ENCODE assay signal across 10 cellular contexts in the genomic region with DNA sequence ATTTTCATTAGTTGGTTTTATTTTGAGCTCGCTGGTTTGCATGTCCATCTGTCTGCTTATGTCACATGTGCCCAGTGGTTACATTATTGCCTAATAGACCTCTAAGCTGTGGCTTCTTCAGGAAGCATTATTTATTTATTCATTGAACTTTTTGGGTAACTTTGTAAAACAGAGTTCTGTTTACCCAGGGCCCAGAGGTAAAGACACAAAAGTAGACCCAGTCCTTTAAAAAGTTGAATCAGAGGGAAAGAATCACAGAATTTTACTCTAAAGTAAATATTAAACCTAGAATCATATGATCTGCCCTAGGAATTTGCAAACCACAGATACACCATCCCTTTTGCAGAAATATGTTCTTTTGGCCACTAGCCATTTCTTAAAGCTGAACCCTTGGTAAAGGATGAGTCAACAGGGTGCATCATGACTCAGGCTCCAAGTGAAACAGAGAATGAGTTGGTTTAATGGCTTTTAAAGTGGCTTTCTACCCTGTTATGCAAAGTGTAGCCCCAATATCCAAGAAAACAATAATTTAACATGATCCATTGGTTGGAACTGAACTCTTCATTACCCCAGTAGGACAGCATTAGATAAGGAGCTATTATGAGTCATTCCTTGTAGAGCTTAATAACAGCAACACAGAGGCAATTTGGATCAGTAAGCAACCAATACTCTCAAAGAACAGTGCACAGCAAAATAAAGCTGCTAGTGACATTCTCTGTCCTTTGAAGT.
DNase-seq lines count a peak whose midpoint lies in the region; ATAC-seq, FAIRE-seq and TF ChIP-seq lines count a peak whose summit lies in the region.
"Had no signal": no experiment of that assay in that cellular context is flagged by ENCODE, and none has a peak within 500 bp of the region (broad histone marks: within the 10 kb centered on the region; RNA-seq: fewer than 3 reads in every experiment).

No MANE protein-coding gene starts in this region.

- DNase-seq in Caki2 (ENCODE audit: low read depth) (peak; percentile 97), RKO (ENCODE audit: low spot score) (peak; percentile 40), keratinocyte (ENCODE audit: low read depth, low spot score) (peak; percentile 32), Peyer's patch (no peak), C1 segment of cervical spinal cord (lab: John Stamatoyannopoulos, UW) (no peak), NCI-H2081 (lab: John Stamatoyannopoulos, UW) (no peak)
- DNase-seq: stimulated activated CD4-positive, alpha-beta T cell treated with anti-CD3 and anti-CD28 coated beads, Interleukin-2, amount 100 ng/mL, for 24 hours had no signal

- no peaks in the 10 kb centered on the region for H4K20me1 ChIP-seq in keratinocyte (ENCODE audit: control insufficient read depth, extremely low read depth, insufficient read depth, low read length)

- no peak for TF ChIP-seq POLR2A in Peyer's patch (IDR thresholded peaks at IDR 0.05)

- ATAC-seq in HG02763 (IDR thresholded peaks at IDR 0.05; ENCODE audit: unreplicated experiment) (peak; percentile 53), GM19467 (IDR thresholded peaks at IDR 0.05; ENCODE audit: unreplicated experiment) (no peak)

- H3K27ac ChIP-seq in keratinocyte (ENCODE audit: control insufficient read depth, insufficient read depth, low read length) (peak overlapping the region; percentile 48), Peyer's patch (no peak overlapping the region)
- H3K27ac ChIP-seq: SK-N-MC had no signal

- no peak overlapping the region for H2AFZ ChIP-seq in keratinocyte (ENCODE audit: control insufficient read depth, low read length)

- peak; percentile 92 for FAIRE-seq in keratinocyte (lab: Jason Lieb, UNC)

- no peak overlapping the region for H3K4me3 ChIP-seq in keratinocyte (ENCODE audit: control insufficient read depth in 2 of 3, extremely low read depth in 1 of 3, insufficient read depth in 2 of 3, low read depth in 1 of 3, low read length in 3 of 3)
- H3K4me3 ChIP-seq in Peyer's patch = no peak overlapping the region
- H3K4me3 ChIP-seq: SK-N-MC had no signal

- dilution Hi-C loops in keratinocyte (cut with MboI; ENCODE audit: extremely low pct_ligation_motif_present, low sequenced_read_pairs) = no loop called here

- no peaks in the 10 kb centered on the region for H3K79me2 ChIP-seq in keratinocyte (ENCODE audit: control insufficient read depth, insufficient read depth, low read length)

- H3K4me1 ChIP-seq in keratinocyte (ENCODE audit: control insufficient read depth, extremely low read depth, insufficient read depth, low read length) = peaks cover 12% of the 10 kb centered on the region
- peaks cover 0 to 6% (median 0%) of the 10 kb centered on the region in 4 donors for H3K4me1 ChIP-seq in Peyer's patch

- H3K36me3 ChIP-seq in keratinocyte (ENCODE audit: control insufficient read depth in 2 of 2, extremely low read depth in 1 of 2, insufficient read depth in 2 of 2, low read length in 2 of 2) (no peaks in the 10 kb centered on the region), Peyer's patch (no peaks in the 10 kb centered on the region)

- H3K9me3 ChIP-seq in keratinocyte (ENCODE audit: control insufficient read depth, low read depth, low read length) (no peaks in the 10 kb centered on the region), Peyer's patch (no peaks in the 10 kb centered on the region)

- H3K9ac ChIP-seq in keratinocyte (ENCODE audit: control insufficient read depth, extremely low read depth, insufficient read depth, low read length) = no peak overlapping the region

- TF ChIP-seq CTCF in keratinocyte (optimal IDR thresholded peaks at IDR 0.05 in 1 of 3, IDR thresholded peaks at IDR 0.05 in 1 of 3, conservative IDR thresholded peaks at IDR 0.05 in 1 of 3; ENCODE audit: extremely low read depth in 1 of 3, insufficient read depth in 2 of 3, low read length in 3 of 3) = no peak
- no peak for TF ChIP-seq CTCF in Peyer's patch (IDR thresholded peaks at IDR 0.05)

- H3K4me2 ChIP-seq in keratinocyte (ENCODE audit: control insufficient read depth, extremely low read depth, insufficient read depth, low read depth, low read length) = peak overlapping the region; percentile 23

- H3K9me1 ChIP-seq in keratinocyte (ENCODE audit: control insufficient read depth, extremely low read depth, insufficient read depth, low read length) = no peaks in the 10 kb centered on the region

- H3K27me3 ChIP-seq in keratinocyte (ENCODE audit: control insufficient read depth, extremely low read depth, insufficient read depth, low read length) (no peaks in the 10 kb centered on the region), Peyer's patch (no peaks in the 10 kb centered on the region)

- in situ Hi-C loops in Caki2 (cut with HindIII; ENCODE audit: low pct_unique_long_range_greater_than_20kb, low sequenced_read_pairs) = no loop called here

Comparison
In these comparisons a context has a peak if more than half of its experiments do, and no peak if none do; other contexts are left out.
1. DNase-seq: peak in Caki2 (single experiment), RKO (single experiment) and keratinocyte (single experiment); none in Peyer's patch (0 of 3), C1 segment of cervical spinal cord (0 of 14) and NCI-H2081 (0 of 2).